Comparison of ENCODE assay signal across 9 cellular contexts in genomic region chr10:13706175-13706574, GRCh38.
DNase-seq lines count a peak whose midpoint lies in the region; ATAC-seq, FAIRE-seq and TF ChIP-seq lines count a peak whose summit lies in the region.
"Had no signal": no experiment of that assay in that cellular context is flagged by ENCODE, and none has a peak within 500 bp of the region (broad histone marks: within the 10 kb centered on the region; RNA-seq: fewer than 3 reads in every experiment).

No MANE protein-coding gene starts in this region.

- CTCF ChIA-PET in A549 (lab: Yijun Ruan, JAX), result interaction anchor here (1.2 to 2.9 kb wide), 5 partner anchors 10 to 44 kb away, joined by 3 to 8 read pairs (median 4); no protein-coding TSS in a partner anchor
- CTCF ChIA-PET in CD8-positive, alpha-beta T cell (lab: Charles Lee), result no interaction called here

- 88% methylated on average over 4 of the region's 4 CpGs for WGBS in A549 (ENCODE audit: missing lambda C conversion rate)

- TF ChIP-seq POLR2A in A549 (IDR thresholded peaks at IDR 0.05; ENCODE audit: low read length), result no peak

- H3K4me3 ChIP-seq in A549 (no peak overlapping the region), NT2/D1 (ENCODE audit: insufficient read length, low read depth) (peak overlapping the region; percentile 26), mucosa of stomach (ENCODE audit: low read length) (peak overlapping the region; percentile 85)
- no peak overlapping the region for H3K4me3 ChIP-seq in CD8-positive, alpha-beta T cell (ENCODE audit: low read depth, low read length)

- no peak for FAIRE-seq in A549 (lab: Jason Lieb, UNC)
- FAIRE-seq: endometrium had no signal

- DNase-seq in A549 (ENCODE audit: low read depth in 1 of 2, low spot score in 1 of 2) (no peak), NT2/D1 (ENCODE audit: low read depth, low spot score) (no peak), endothelial cell (ENCODE audit: low spot score) (no peak)
- no peak for DNase-seq in effector CD8-positive, alpha-beta T cell (lab: John Stamatoyannopoulos, UW)
- no peak for DNase-seq in CD8-positive, alpha-beta T cell

- ATAC-seq in A549 (no peak), GM19395 (IDR thresholded peaks at IDR 0.05; ENCODE audit: unreplicated experiment) (no peak)
- no peak for ATAC-seq in CD8-positive, alpha-beta T cell
- ATAC-seq in stimulated activated memory B cell treated with anti-CD40 and anti-IgM and Interleukin-4, amounts not matched to agents 10 μg/mL and 1 μg/mL and 100 μg/mL, for 72 hours, result no peak

- peaks cover 22% of the 10 kb centered on the region for H3K36me3 Mint-ChIP-seq in endothelial cell (ENCODE audit: low read depth, unreplicated experiment)
- H3K36me3 Mint-ChIP-seq in CD8-positive, alpha-beta T cell, result no peaks in the 10 kb centered on the region
- H3K36me3 Mint-ChIP-seq in stimulated activated memory B cell treated with anti-CD40 and anti-IgM and Interleukin-4, amounts not matched to agents 10 μg/mL and 1 μg/mL and 100 μg/mL, for 72 hours, result no peaks in the 10 kb centered on the region

- peak overlapping the region; percentile 47 for H3K9ac ChIP-seq in NT2/D1 (ENCODE audit: insufficient read length, low read depth)
- peak overlapping the region; percentile 67 for H3K9ac ChIP-seq in mucosa of stomach (ENCODE audit: low read length)

- H3K27ac Mint-ChIP-seq in endothelial cell (ENCODE audit: unreplicated experiment), result no peak overlapping the region
- no peak overlapping the region for H3K27ac Mint-ChIP-seq in CD8-positive, alpha-beta T cell
- H3K27ac Mint-ChIP-seq in stimulated activated memory B cell treated with anti-CD40 and anti-IgM and Interleukin-4, amounts not matched to agents 10 μg/mL and 1 μg/mL and 100 μg/mL, for 72 hours, result no peak overlapping the region

- H3K9me3 ChIP-seq in A549 (no peaks in the 10 kb centered on the region), NT2/D1 (ENCODE audit: insufficient read depth, low read length) (no peaks in the 10 kb centered on the region), mucosa of stomach (ENCODE audit: control insufficient read depth, low read length) (no peaks in the 10 kb centered on the region)
- no peaks in the 10 kb centered on the region for H3K9me3 ChIP-seq in CD8-positive, alpha-beta T cell (ENCODE audit: low read length)

- no peak for TF ChIP-seq RAD21 in A549 (conservative IDR thresholded peaks at IDR 0.05 in 1 of 2, IDR thresholded peaks at IDR 0.05 in 1 of 2)

- POLR2A ChIA-PET in A549 (lab: Yijun Ruan, JAX), result no interaction called here
- POLR2A ChIA-PET in CD8-positive, alpha-beta T cell (lab: Charles Lee), result no interaction called here

- H3K4me3 Mint-ChIP-seq in endothelial cell (ENCODE audit: unreplicated experiment), result peak overlapping the region; percentile 92
- H3K4me3 Mint-ChIP-seq in CD8-positive, alpha-beta T cell, result no peak overlapping the region
- H3K4me3 Mint-ChIP-seq in stimulated activated memory B cell treated with anti-CD40 and anti-IgM and Interleukin-4, amounts not matched to agents 10 μg/mL and 1 μg/mL and 100 μg/mL, for 72 hours, result no peak overlapping the region

- intact Hi-C loops in CD8-positive, alpha-beta T cell (cut with DNase I, micrococcal nuclease), result no loop called here

- H3K27me3 ChIP-seq in NT2/D1 (ENCODE audit: insufficient read depth, insufficient read length) (no peaks in the 10 kb centered on the region), mucosa of stomach (ENCODE audit: control insufficient read depth, insufficient read depth, low read length) (no peaks in the 10 kb centered on the region)
- H3K27me3 ChIP-seq in CD8-positive, alpha-beta T cell (ENCODE audit: insufficient read depth, low read length), result peaks cover 4% of the 10 kb centered on the region

- no peaks in the 10 kb centered on the region for H3K9me3 Mint-ChIP-seq in endothelial cell (ENCODE audit: unreplicated experiment)
- H3K9me3 Mint-ChIP-seq in CD8-positive, alpha-beta T cell, result no peaks in the 10 kb centered on the region
- no peaks in the 10 kb centered on the region for H3K9me3 Mint-ChIP-seq in stimulated activated memory B cell treated with anti-CD40 and anti-IgM and Interleukin-4, amounts not matched to agents 10 μg/mL and 1 μg/mL and 100 μg/mL, for 72 hours

- no peak overlapping the region for H3K27ac ChIP-seq in A549
- H3K27ac ChIP-seq in CD8-positive, alpha-beta T cell (ENCODE audit: low read depth, low read length), result no peak overlapping the region

- TF ChIP-seq CTCF in A549 (IDR thresholded peaks at IDR 0.05) (no peak), endothelial cell (IDR thresholded peaks at IDR 0.05; ENCODE audit: unreplicated experiment) (no peak)
- TF ChIP-seq CTCF in CD8-positive, alpha-beta T cell (IDR thresholded peaks at IDR 0.05), result no peak

- H3K27me3 Mint-ChIP-seq in endothelial cell (ENCODE audit: unreplicated experiment), result peaks cover 1% of the 10 kb centered on the region
- H3K27me3 Mint-ChIP-seq in CD8-positive, alpha-beta T cell (ENCODE audit: low read depth), result peaks cover 44% of the 10 kb centered on the region
- peaks cover 58% of the 10 kb centered on the region for H3K27me3 Mint-ChIP-seq in stimulated activated memory B cell treated with anti-CD40 and anti-IgM and Interleukin-4, amounts not matched to agents 10 μg/mL and 1 μg/mL and 100 μg/mL, for 72 hours

- no peak for TF ChIP-seq EP300 in A549 (IDR thresholded peaks at IDR 0.05)

- H3K36me3 ChIP-seq in NT2/D1 (ENCODE audit: insufficient read depth, insufficient read length, low read length) (peaks cover 11% of the 10 kb centered on the region), mucosa of stomach (ENCODE audit: control insufficient read depth, insufficient read depth, low read length) (no peaks in the 10 kb centered on the region)
- H3K36me3 ChIP-seq in CD8-positive, alpha-beta T cell (ENCODE audit: insufficient read depth, low read length), result no peaks in the 10 kb centered on the region

- peak overlapping the region; percentile 91; the same call in 2 of the 3 replicates for H3K4me2 ChIP-seq in A549

- peaks cover 72% of the 10 kb centered on the region for H3K4me1 Mint-ChIP-seq in endothelial cell (ENCODE audit: unreplicated experiment)
- H3K4me1 Mint-ChIP-seq in CD8-positive, alpha-beta T cell (ENCODE audit: low read depth), result peaks cover 20% of the 10 kb centered on the region
- peaks cover 24% of the 10 kb centered on the region for H3K4me1 Mint-ChIP-seq in stimulated activated memory B cell treated with anti-CD40 and anti-IgM and Interleukin-4, amounts not matched to agents 10 μg/mL and 1 μg/mL and 100 μg/mL, for 72 hours

- H3K4me1 ChIP-seq in A549, result peaks cover 19% of the 10 kb centered on the region
- peaks cover 14% of the 10 kb centered on the region for H3K4me1 ChIP-seq in NT2/D1 (ENCODE audit: insufficient read depth, insufficient read length)
- peaks cover 34% of the 10 kb centered on the region for H3K4me1 ChIP-seq in mucosa of stomach (ENCODE audit: control insufficient read depth, insufficient read depth, low read length)
- H3K4me1 ChIP-seq in CD8-positive, alpha-beta T cell (ENCODE audit: insufficient read depth, low read length), result peaks cover 9% of the 10 kb centered on the region

TF ChIP-seq in A549, 52 proteins besides CTCF, POLR2A, EP300 and RAD21:
- TF ChIP-seq EHMT2 (IDR thresholded peaks at IDR 0.05; ENCODE audit: low read depth), result no peak
- TF ChIP-seq MAZ (IDR thresholded peaks at IDR 0.05; ENCODE audit: borderline replicate concordance, low read depth, low read length), result no peak
- no peak for TF ChIP-seq NR3C1 (IDR thresholded peaks at IDR 0.05)

Comparison
In these comparisons a context has a peak if more than half of its experiments do, and no peak if none do; other contexts are left out.
1. H3K4me3 ChIP-seq: peak in NT2/D1 (single experiment) and mucosa of stomach (single experiment); none in A549 (single experiment) and CD8-positive, alpha-beta T cell (single experiment).